ENCODE assay signal across 30 cellular contexts in the genomic region with DNA sequence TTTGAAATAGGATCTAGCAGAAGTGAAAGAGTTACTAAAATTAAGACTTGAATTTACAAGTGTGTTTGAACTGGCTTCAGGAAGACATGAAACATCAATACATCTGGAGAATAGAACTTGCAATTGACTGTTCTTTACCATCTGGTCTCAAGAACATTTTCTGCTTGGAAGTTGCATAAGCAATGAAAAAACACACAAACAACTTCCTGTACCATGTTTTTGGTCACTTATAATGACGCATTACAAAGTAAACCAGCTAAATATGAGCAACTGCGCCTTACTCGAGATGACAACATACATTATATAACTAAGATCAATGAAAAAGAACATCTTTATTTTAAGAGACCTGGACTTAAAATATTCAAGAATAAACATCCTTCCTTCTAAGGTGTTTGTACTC.
A peak's percentile ranks its signal among the peaks of the same experiment; 100 is the strongest.
DNase-seq lines count a peak whose midpoint lies in the region; TF ChIP-seq lines count a peak whose summit lies in the region.
"Had no signal": no experiment of that assay in that cellular context is flagged by ENCODE, and none has a peak within 500 bp of the region (broad histone marks: within the 10 kb centered on the region; RNA-seq: fewer than 3 reads in every experiment).

No MANE protein-coding gene starts in this region.

- TF ChIP-seq CTCF in foreskin fibroblast (IDR thresholded peaks at IDR 0.05; ENCODE audit: low read depth, low read length) = no peak

- H3K4me3 ChIP-seq in foreskin fibroblast (ENCODE audit: low read depth in 1 of 2, low read length in 2 of 2) = no peak overlapping the region
- H3K4me3 ChIP-seq: heart left ventricle, tibial artery had no signal

- peak; percentile 21 for DNase-seq in DMS 273 (lab: John Stamatoyannopoulos, UW; ENCODE audit: unreplicated experiment)
- DNase-seq in DMS 273 treated with DMSO at 0.1 percent for 48 hours (lab: John Stamatoyannopoulos, UW) = no peak
- DNase-seq in MV-4-11 (lab: John Stamatoyannopoulos, UW) = peak; percentile 5
- DNase-seq in foreskin fibroblast = peak; percentile 72 to 84
- DNase-seq in stimulated activated naive CD4-positive, alpha-beta T cell treated with Interleukin-2 at 50 U/mL for 16 hours (lab: John Stamatoyannopoulos, UW) = no peak
- no peak for DNase-seq in inferior parietal cortex (ENCODE audit: extremely low spot score)
- no peak for DNase-seq in NCI-H510A treated with DMSO at 0.1 percent for 48 hours (lab: John Stamatoyannopoulos, UW)
- DNase-seq: activated CD4-positive, alpha-beta T cell treated with anti-CD3 and anti-CD28 coated beads for 48 hours; activated naive CD4-positive, alpha-beta T cell treated with Interleukin-2 at 50 U/mL for 16 hours; activated T-cell treated with anti-CD3 and anti-CD28 coated beads, Interleukin-2, amount 50 U/mL, for 48 hours; amygdala; CD8-positive, alpha-beta memory T cell; cortex of kidney; GDM1; H7; heart left ventricle; Karpas-422; left cardiac atrium; naive thymus-derived CD4-positive, alpha-beta T cell; NCI-H1694; NCI-H2171 treated with DMSO at 0.1 percent for 48 hours; NCI-H526 treated with DMSO at 0.1 percent for 48 hours; SK-N-SH; stimulated activated CD4-positive, alpha-beta T cell treated with anti-CD3 and anti-CD28 coated beads, Interleukin-4, amount 100 ng/mL, for 24 hours; stimulated activated naive CD4-positive, alpha-beta T cell; T-helper 2 cell; tibial artery had no signal

- H3K27ac ChIP-seq in temporal lobe (ENCODE audit: low read depth, low read length) = peak overlapping the region; percentile 2
- H3K27ac ChIP-seq: 22Rv1, tibial artery, VCaP had no signal

Comparison
In these comparisons a context has a peak if more than half of its experiments do, and no peak if none do; other contexts are left out.
1. DNase-seq: peak in DMS 273 (single experiment), MV-4-11 (single experiment) and foreskin fibroblast (2 of 2); none in DMS 273 treated with DMSO at 0.1 percent for 48 hours (single experiment), stimulated activated naive CD4-positive, alpha-beta T cell treated with Interleukin-2 at 50 U/mL for 16 hours (single experiment), inferior parietal cortex (single experiment) and NCI-H510A treated with DMSO at 0.1 percent for 48 hours (single experiment).